ENCODE assay signal across 21 cellular contexts in the genomic region with DNA sequence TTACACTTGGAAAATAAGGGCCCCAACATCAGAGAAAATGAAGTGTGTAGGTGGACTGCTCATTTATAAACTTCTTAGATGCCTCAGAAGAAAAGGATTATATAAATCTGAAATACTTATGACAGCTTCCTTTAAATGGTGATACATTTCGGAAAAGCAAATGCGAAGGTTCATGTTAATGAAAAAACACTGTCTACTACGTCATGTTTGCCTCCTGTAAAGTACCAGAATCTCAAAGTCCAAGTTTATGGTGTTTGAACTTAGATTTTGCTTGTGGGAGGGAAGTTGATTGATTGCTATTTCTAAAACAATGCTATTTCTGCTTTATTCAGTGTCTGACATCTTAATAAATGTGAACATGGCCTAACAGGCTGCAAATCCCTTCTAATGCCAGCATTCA.
"Had no signal": no experiment of that assay in that cellular context is flagged by ENCODE, and none has a peak within 500 bp of the region (broad histone marks: within the 10 kb centered on the region; RNA-seq: fewer than 3 reads in every experiment).

No MANE protein-coding gene starts in this region.

- H3K4me1 Mint-ChIP-seq: activated CD4-positive, alpha-beta T cell treated with anti-CD3 and anti-CD28 coated beads for 36 hours; activated naive CD8-positive, alpha-beta T cell treated with anti-CD3 and anti-CD28 coated beads, Interleukin-2, amount 10 ng/mL, durations not matched to agents 7 days and 5 days had no signal

- H3K27ac Mint-ChIP-seq: activated CD4-positive, alpha-beta T cell treated with anti-CD3 and anti-CD28 coated beads for 36 hours; activated naive CD8-positive, alpha-beta T cell treated with anti-CD3 and anti-CD28 coated beads, Interleukin-2, amount 10 ng/mL, durations not matched to agents 7 days and 5 days; activated T-helper 2 cell treated with anti-CD3 and anti-CD28 coated beads, Interferon-gamma antibody, Interleukin-2, Interleukin-4, amounts not matched to agents 10 μg/mL and 5 μg/mL and 100 μg/mL, durations not matched to agents 14 hours and 24 hours and 36 hours; T-helper 1 cell treated with Interleukin-12 subunit alpha and Interleukin-12 subunit beta and Interleukin-4 antibody, amounts not matched to agents 30 μg/mL and 1 μg/mL, for 36 hours had no signal

- DNase-seq: activated CD4-positive, alpha-beta T cell treated with anti-CD3 and anti-CD28 coated beads for 36 hours; activated CD4-positive, alpha-beta T cell treated with anti-CD3 and anti-CD28 coated beads, Interleukin-2, amount 50 U/mL, for 4 hours; activated CD8-positive, alpha-beta memory T cell treated with anti-CD3 and anti-CD28 coated beads, Interleukin-2, amount 50 U/mL, for 48 hours; activated naive CD4-positive, alpha-beta T cell; activated naive CD8-positive, alpha-beta T cell treated with anti-CD3 and anti-CD28 coated beads, Interleukin-2, amount 10 ng/mL, durations not matched to agents 7 days and 5 days; activated T-cell treated with anti-CD3 and anti-CD28 coated beads, Interleukin-2, amount 50 U/mL, for 4 hours; dermis blood vessel endothelial cell; effector memory CD4-positive, alpha-beta T cell; hippocampal formation; left cardiac atrium; mesenchymal stem cell; stimulated activated CD4-positive, alpha-beta T cell treated with anti-CD3 and anti-CD28 coated beads, Interleukin-4, amount 100 ng/mL, for 24 hours; stimulated activated naive CD4-positive, alpha-beta T cell treated with Interleukin-2 at 50 U/mL for 16 hours; T1000 had no signal

- H3K4me3 Mint-ChIP-seq: activated CD4-positive, alpha-beta T cell treated with anti-CD3 and anti-CD28 coated beads for 36 hours; activated naive CD8-positive, alpha-beta T cell treated with anti-CD3 and anti-CD28 coated beads, Interleukin-2, amount 10 ng/mL, durations not matched to agents 7 days and 5 days; activated T-cell treated with anti-CD3 and anti-CD28 coated beads, Interleukin-2, amount 50 U/mL, for 4 hours; T-helper 1 cell treated with Interleukin-12 subunit alpha and Interleukin-12 subunit beta and Interleukin-4 antibody, amounts not matched to agents 30 μg/mL and 1 μg/mL, for 36 hours; WTC11 had no signal

- ATAC-seq: activated CD4-positive, alpha-beta T cell treated with anti-CD3 and anti-CD28 coated beads for 36 hours; activated T-cell treated with anti-CD3 and anti-CD28 coated beads, Interleukin-2, amount 50 U/mL, for 4 hours; esophagus mucosa; left cardiac atrium had no signal

- H3K4me3 ChIP-seq: cardiac muscle cell, prostate gland, tibial nerve had no signal

- H3K4me1 ChIP-seq: prostate gland had no signal

- H3K36me3 Mint-ChIP-seq: activated naive CD8-positive, alpha-beta T cell treated with anti-CD3 and anti-CD28 coated beads, Interleukin-2, amount 10 ng/mL, durations not matched to agents 7 days and 5 days had no signal

- H3K27ac ChIP-seq: cardiac muscle cell, prostate gland, tibial nerve had no signal

- H3K9me3 Mint-ChIP-seq: activated naive CD8-positive, alpha-beta T cell treated with anti-CD3 and anti-CD28 coated beads, Interleukin-2, amount 10 ng/mL, durations not matched to agents 7 days and 5 days; activated T-helper 2 cell treated with anti-CD3 and anti-CD28 coated beads, Interferon-gamma antibody, Interleukin-2, Interleukin-4, amounts not matched to agents 10 μg/mL and 5 μg/mL and 100 μg/mL, durations not matched to agents 14 hours and 24 hours and 36 hours; T-helper 1 cell treated with Interleukin-12 subunit alpha and Interleukin-12 subunit beta and Interleukin-4 antibody, amounts not matched to agents 30 μg/mL and 1 μg/mL, for 36 hours had no signal

- H3K27me3 ChIP-seq: cardiac muscle cell, tibial nerve had no signal

- H3K27me3 Mint-ChIP-seq: activated naive CD8-positive, alpha-beta T cell treated with anti-CD3 and anti-CD28 coated beads, Interleukin-2, amount 10 ng/mL, durations not matched to agents 7 days and 5 days had no signal
